Comparison of ENCODE assay signal across 31 cellular contexts in genomic region chr3:179297971-179298725, GRCh38. TPM values are rescaled to one million over a fixed set of nuclear protein-coding genes. Genes with fewer than 3 reads are reported as not detected.
A peak's percentile ranks its signal among the peaks of the same experiment; 100 is the strongest.
DNase-seq lines count a peak whose midpoint lies in the region; ATAC-seq and TF ChIP-seq lines count a peak whose summit lies in the region.
"Had no signal": no experiment of that assay in that cellular context is flagged by ENCODE, and none has a peak within 500 bp of the region (broad histone marks: within the 10 kb centered on the region; RNA-seq: fewer than 3 reads in every experiment).

No MANE protein-coding gene starts in this region.

- no peak overlapping the region for H3K4me3 Mint-ChIP-seq in activated naive CD8-positive, alpha-beta T cell treated with anti-CD3 and anti-CD28 coated beads, Interleukin-2, amount 50 U/mL, for 24 hours
- no peak overlapping the region for H3K4me3 Mint-ChIP-seq in activated naive CD8-positive, alpha-beta T cell treated with anti-CD3 and anti-CD28 coated beads for 36 hours
- no peak overlapping the region for H3K4me3 Mint-ChIP-seq in activated CD8-positive, alpha-beta T cell treated with anti-CD3 and anti-CD28 coated beads for 36 hours
- H3K4me3 Mint-ChIP-seq: activated CD4-positive, alpha-beta T cell treated with anti-CD3 and anti-CD28 coated beads, Interleukin-2, amount 10 ng/mL, durations not matched to agents 24 days and 14 days; activated T-cell treated with anti-CD3 and anti-CD28 coated beads, Interleukin-2, amount 50 U/mL, for 24 hours; CD4-positive, alpha-beta T cell; HFFc6; T-helper 2 cell treated with Interferon-gamma antibody and Interleukin-4, amounts not matched to agents 5 μg/mL and 100 μg/mL, for 36 hours had no signal

- TF ChIP-seq CTCF in cardiac fibroblast (IDR thresholded peaks at IDR 0.05; ENCODE audit: low read depth, low read length) (no peak), sigmoid colon (IDR thresholded peaks at IDR 0.05) (no peak)
- no peak for TF ChIP-seq CTCF in activated CD8-positive, alpha-beta T cell treated with anti-CD3 and anti-CD28 coated beads for 36 hours (IDR thresholded peaks at IDR 0.05)

- no peak overlapping the region for H3K23ac ChIP-seq in mesenchymal stem cell (ENCODE audit: low read length in 2 of 2)

- H3K36me3 Mint-ChIP-seq in activated naive CD8-positive, alpha-beta T cell treated with anti-CD3 and anti-CD28 coated beads, Interleukin-2, amount 50 U/mL, for 24 hours (ENCODE audit: low read depth) = no peaks in the 10 kb centered on the region
- H3K36me3 Mint-ChIP-seq in activated naive CD8-positive, alpha-beta T cell treated with anti-CD3 and anti-CD28 coated beads for 36 hours = no peaks in the 10 kb centered on the region
- H3K36me3 Mint-ChIP-seq in activated CD8-positive, alpha-beta T cell treated with anti-CD3 and anti-CD28 coated beads for 36 hours (ENCODE audit: low read depth) = no peaks in the 10 kb centered on the region

- intact Hi-C loops in activated CD8-positive, alpha-beta T cell treated with anti-CD3 and anti-CD28 coated beads for 36 hours (cut with micrococcal nuclease) = no loop called here
- intact Hi-C loops in sigmoid colon (cut with DNase I) = no loop called here

- H3K36me3 ChIP-seq in mesenchymal stem cell (ENCODE audit: control insufficient read depth in 1 of 2, insufficient read depth in 2 of 2, low read depth in 1 of 2, low read length in 2 of 2) (no peaks in the 10 kb centered on the region), sigmoid colon (no peaks in the 10 kb centered on the region)
- H3K36me3 ChIP-seq: breast epithelium, colonic mucosa, gastrocnemius medialis, neutrophil, stomach, thyroid gland, WERI-Rb-1 had no signal

- H4K91ac ChIP-seq in mesenchymal stem cell (ENCODE audit: low read length) = no peak overlapping the region

- no peak overlapping the region for H3K18ac ChIP-seq in mesenchymal stem cell (ENCODE audit: low read depth in 1 of 2, low read length in 2 of 2)

- H3K4ac ChIP-seq in mesenchymal stem cell (ENCODE audit: low read depth in 1 of 2, low read length in 2 of 2) = no peak overlapping the region

- TF ChIP-seq POLR2A in sigmoid colon (IDR thresholded peaks at IDR 0.05) = no peak

- no peaks in the 10 kb centered on the region for H3K9me3 Mint-ChIP-seq in activated naive CD8-positive, alpha-beta T cell treated with anti-CD3 and anti-CD28 coated beads, Interleukin-2, amount 50 U/mL, for 24 hours
- H3K9me3 Mint-ChIP-seq in activated naive CD8-positive, alpha-beta T cell treated with anti-CD3 and anti-CD28 coated beads for 36 hours = peaks cover 1% of the 10 kb centered on the region
- peaks cover 5% of the 10 kb centered on the region for H3K9me3 Mint-ChIP-seq in activated CD8-positive, alpha-beta T cell treated with anti-CD3 and anti-CD28 coated beads for 36 hours
- H3K9me3 Mint-ChIP-seq: activated CD4-positive, alpha-beta T cell treated with anti-CD3 and anti-CD28 coated beads, Interleukin-2, amount 10 ng/mL, durations not matched to agents 24 days and 14 days; activated T-cell treated with anti-CD3 and anti-CD28 coated beads, Interleukin-2, amount 50 U/mL, for 24 hours; CD4-positive, alpha-beta T cell; HFFc6 had no signal

- no peak overlapping the region for H2AK5ac ChIP-seq in mesenchymal stem cell (ENCODE audit: low read length, severe bottlenecking)

- no peak for DNase-seq in activated naive CD8-positive, alpha-beta T cell treated with anti-CD3 and anti-CD28 coated beads, Interleukin-2, amount 50 U/mL, for 24 hours
- no peak for DNase-seq in activated naive CD8-positive, alpha-beta T cell treated with anti-CD3 and anti-CD28 coated beads for 36 hours
- peak; percentile 40 for DNase-seq in cardiac fibroblast (ENCODE audit: low read depth in 2 of 2)
- peak; percentile 55 for DNase-seq in mesenchymal stem cell
- DNase-seq in activated CD8-positive, alpha-beta T cell treated with anti-CD3 and anti-CD28 coated beads for 36 hours = no peak
- DNase-seq in sigmoid colon = no peak
- DNase-seq: activated CD4-positive, alpha-beta T cell treated with anti-CD3 and anti-CD28 coated beads, Interleukin-2, amount 10 ng/mL, durations not matched to agents 24 days and 14 days; activated gamma-delta T cell; activated T-cell treated with anti-CD3 and anti-CD28 coated beads, Interleukin-2, amount 50 U/mL, for 24 hours; AML-193; CD4-positive, alpha-beta T cell; colonic mucosa; effector memory CD4-positive, alpha-beta T cell; gastrocnemius medialis; GOT3; HFFc6; left colon; NCI-H1105; NCI-H2029; NCI-H345; NCI-H774; stimulated activated CD4-positive, alpha-beta T cell treated with anti-CD3 and anti-CD28 coated beads, Interleukin-1b, Interleukin-23, amount 100 ng/mL, for 48 hours; stimulated activated CD8-positive, alpha-beta memory T cell treated with anti-CD3 and anti-CD28 coated beads, Interleukin-4, amount 100 ng/mL, for 48 hours; stomach; thyroid gland; WERI-Rb-1 had no signal

- no peak for TF ChIP-seq EP300 in sigmoid colon (IDR thresholded peaks at IDR 0.05)

- H2BK120ac ChIP-seq in mesenchymal stem cell (ENCODE audit: low read depth, low read length) = no peak overlapping the region

- no peak overlapping the region for H3K4me2 ChIP-seq in mesenchymal stem cell (ENCODE audit: low read length, poor library complexity, severe bottlenecking)

- H2BK5ac ChIP-seq in mesenchymal stem cell (ENCODE audit: low read depth, low read length, poor library complexity, severe bottlenecking) = no peak overlapping the region

- H2AFZ ChIP-seq in mesenchymal stem cell (ENCODE audit: low read depth, low read length) = no peak overlapping the region

- H3K27ac Mint-ChIP-seq in activated naive CD8-positive, alpha-beta T cell treated with anti-CD3 and anti-CD28 coated beads, Interleukin-2, amount 50 U/mL, for 24 hours = no peak overlapping the region
- H3K27ac Mint-ChIP-seq in activated naive CD8-positive, alpha-beta T cell treated with anti-CD3 and anti-CD28 coated beads for 36 hours = no peak overlapping the region
- H3K27ac Mint-ChIP-seq in activated CD8-positive, alpha-beta T cell treated with anti-CD3 and anti-CD28 coated beads for 36 hours = no peak overlapping the region
- H3K27ac Mint-ChIP-seq: activated CD4-positive, alpha-beta T cell treated with anti-CD3 and anti-CD28 coated beads, Interleukin-2, amount 10 ng/mL, durations not matched to agents 24 days and 14 days; activated T-cell treated with anti-CD3 and anti-CD28 coated beads, Interleukin-2, amount 50 U/mL, for 24 hours; CD4-positive, alpha-beta T cell; HFFc6; T-helper 2 cell treated with Interferon-gamma antibody and Interleukin-4, amounts not matched to agents 5 μg/mL and 100 μg/mL, for 36 hours had no signal

- no peaks in the 10 kb centered on the region for H3K4me1 ChIP-seq in mesenchymal stem cell (ENCODE audit: control insufficient read depth, insufficient read depth, low read depth, low read length)
- H3K4me1 ChIP-seq in sigmoid colon = no peaks in the 10 kb centered on the region
- H3K4me1 ChIP-seq: breast epithelium, colonic mucosa, gastrocnemius medialis, stomach, thyroid gland had no signal

- H3K4me3 ChIP-seq in cardiac fibroblast (replicated peaks in 1 of 2; ENCODE audit: low read depth in 2 of 2, low read length in 2 of 2) = no peak overlapping the region
- H3K4me3 ChIP-seq in mesenchymal stem cell (ENCODE audit: insufficient read depth in 1 of 2, low read depth in 1 of 2, low read length in 2 of 2) = no peak overlapping the region
- no peak overlapping the region for H3K4me3 ChIP-seq in sigmoid colon
- H3K4me3 ChIP-seq: breast epithelium, colonic mucosa, gastrocnemius medialis, stomach, thyroid gland had no signal

- POLR2A ChIA-PET in activated CD8-positive, alpha-beta T cell treated with anti-CD3 and anti-CD28 coated beads for 36 hours (lab: Charles Lee) = interaction anchor here (0.5 kb wide), 1 partner anchor 43 kb away, joined by 3 read pairs; no protein-coding TSS in a partner anchor

- no peak overlapping the region for H3K9ac ChIP-seq in mesenchymal stem cell (ENCODE audit: low read length)

- H3K27ac ChIP-seq in mesenchymal stem cell (ENCODE audit: low read length, poor library complexity, severe bottlenecking) = no peak overlapping the region
- no peak overlapping the region for H3K27ac ChIP-seq in sigmoid colon
- H3K27ac ChIP-seq: breast epithelium, colonic mucosa, gastrocnemius medialis, neutrophil, stomach, thyroid gland, WERI-Rb-1 had no signal

- peaks cover 3% of the 10 kb centered on the region for H3K27me3 Mint-ChIP-seq in activated naive CD8-positive, alpha-beta T cell treated with anti-CD3 and anti-CD28 coated beads, Interleukin-2, amount 50 U/mL, for 24 hours
- peaks cover 4% of the 10 kb centered on the region for H3K27me3 Mint-ChIP-seq in activated naive CD8-positive, alpha-beta T cell treated with anti-CD3 and anti-CD28 coated beads for 36 hours
- peaks cover 4% of the 10 kb centered on the region for H3K27me3 Mint-ChIP-seq in activated CD8-positive, alpha-beta T cell treated with anti-CD3 and anti-CD28 coated beads for 36 hours

- H3K14ac ChIP-seq in mesenchymal stem cell (ENCODE audit: low read length in 2 of 2) = no peak overlapping the region

- H3K9me3 ChIP-seq in mesenchymal stem cell (ENCODE audit: control insufficient read depth, low read length) = no peaks in the 10 kb centered on the region
- H3K9me3 ChIP-seq in sigmoid colon = no peaks in the 10 kb centered on the region
- H3K9me3 ChIP-seq: colonic mucosa, gastrocnemius medialis, neutrophil, thyroid gland had no signal

- H4K8ac ChIP-seq in mesenchymal stem cell (ENCODE audit: low read length) = peak overlapping the region; percentile 45

- H2BK12ac ChIP-seq in mesenchymal stem cell (ENCODE audit: low read length in 2 of 2) = no peak overlapping the region

- H2BK15ac ChIP-seq in mesenchymal stem cell (ENCODE audit: low read depth, poor library complexity, severe bottlenecking) = no peak overlapping the region

- CTCF ChIA-PET in activated CD8-positive, alpha-beta T cell treated with anti-CD3 and anti-CD28 coated beads for 36 hours (lab: Charles Lee) = no interaction called here

- no peaks in the 10 kb centered on the region for H3K79me1 ChIP-seq in mesenchymal stem cell (replicated peaks; ENCODE audit: low read length, poor library complexity, severe bottlenecking)

- 84% methylated on average over 4 of the region's 5 CpGs for WGBS in mesenchymal stem cell
- WGBS in sigmoid colon, 2 donors = 78 to 85% methylated on average over 5 of the region's 5 CpGs

- H3K27me3 ChIP-seq in mesenchymal stem cell (ENCODE audit: control insufficient read depth in 1 of 2, insufficient read depth in 1 of 2, low read length in 2 of 2) (peaks cover 0 to 17% of the 10 kb centered on the region in 2 experiments), sigmoid colon (no peaks in the 10 kb centered on the region)
- H3K27me3 ChIP-seq: breast epithelium, colonic mucosa, gastrocnemius medialis, neutrophil, stomach, thyroid gland had no signal

- no peaks in the 10 kb centered on the region for H3K4me1 Mint-ChIP-seq in activated naive CD8-positive, alpha-beta T cell treated with anti-CD3 and anti-CD28 coated beads, Interleukin-2, amount 50 U/mL, for 24 hours
- H3K4me1 Mint-ChIP-seq in activated naive CD8-positive, alpha-beta T cell treated with anti-CD3 and anti-CD28 coated beads for 36 hours = no peaks in the 10 kb centered on the region
- H3K4me1 Mint-ChIP-seq in activated CD8-positive, alpha-beta T cell treated with anti-CD3 and anti-CD28 coated beads for 36 hours (ENCODE audit: low read depth) = no peaks in the 10 kb centered on the region
- H3K4me1 Mint-ChIP-seq: activated CD4-positive, alpha-beta T cell treated with anti-CD3 and anti-CD28 coated beads, Interleukin-2, amount 10 ng/mL, durations not matched to agents 24 days and 14 days had no signal

- ATAC-seq in activated naive CD8-positive, alpha-beta T cell treated with anti-CD3 and anti-CD28 coated beads, Interleukin-2, amount 50 U/mL, for 24 hours = peak; percentile 10
- ATAC-seq in HG02973 (IDR thresholded peaks at IDR 0.05; ENCODE audit: unreplicated experiment) (no peak), GM18502 (IDR thresholded peaks at IDR 0.05; ENCODE audit: poor library complexity, unreplicated experiment) (no peak)
- no peak for ATAC-seq in activated CD8-positive, alpha-beta T cell treated with anti-CD3 and anti-CD28 coated beads for 36 hours
- ATAC-seq: gastrocnemius medialis, left colon had no signal

RNA-seq across cellular contexts. Expression of gene ZNF639, which starts 24.7 kb away (rescaled TPM):
- 10 to 100 TPM; 59.5 to 62.1 TPM for total RNA-seq in activated naive CD8-positive, alpha-beta T cell treated with anti-CD3 and anti-CD28 coated beads for 36 hours
- 28.1 TPM for polyA plus RNA-seq in mesenchymal stem cell (2013, experiment 1 of 2)
- 27.4 TPM for polyA plus RNA-seq in mesenchymal stem cell (2013, experiment 2 of 2)
- total RNA-seq in activated CD8-positive, alpha-beta T cell treated with anti-CD3 and anti-CD28 coated beads for 36 hours = 10 to 100 TPM; 35.1 to 35.4 TPM
- total RNA-seq in sigmoid colon = 10 to 100 TPM; 48.7 to 75.9 (median 65.8) TPM
- 10 to 100 TPM; 16.4 to 22.8 (median 18.5) TPM for polyA plus RNA-seq in sigmoid colon

RNA-seq across cellular contexts. Expression of gene KCNMB3, which starts 47.2 kb away (rescaled TPM):
- total RNA-seq in activated naive CD8-positive, alpha-beta T cell treated with anti-CD3 and anti-CD28 coated beads for 36 hours = under 1 TPM; 0.72 to 0.74 TPM
- 0.98 TPM for polyA plus RNA-seq in mesenchymal stem cell (2013, experiment 1 of 2)
- 0.77 TPM for polyA plus RNA-seq in mesenchymal stem cell (2013, experiment 2 of 2)
- under 1 TPM; 0.34 TPM for total RNA-seq in activated CD8-positive, alpha-beta T cell treated with anti-CD3 and anti-CD28 coated beads for 36 hours
- total RNA-seq in sigmoid colon = 1 to 10 TPM; 2.7 to 7.2 (median 4.8) TPM
- polyA plus RNA-seq in sigmoid colon = 1 to 10 TPM in 2 of 3 donors, under 1 TPM in 1; 0.60 to 1.5 (median 1.2) TPM

RNA-seq across cellular contexts. Expression of gene MFN1, which starts 49.4 kb away (rescaled TPM):
- total RNA-seq in activated naive CD8-positive, alpha-beta T cell treated with anti-CD3 and anti-CD28 coated beads for 36 hours = 10 to 100 TPM; 29.5 to 32.0 TPM
- 17.2 TPM for polyA plus RNA-seq in mesenchymal stem cell (2013, experiment 1 of 2)
- polyA plus RNA-seq in mesenchymal stem cell (2013, experiment 2 of 2) = 17.9 TPM
- 10 to 100 TPM; 31.9 to 34.8 TPM for total RNA-seq in activated CD8-positive, alpha-beta T cell treated with anti-CD3 and anti-CD28 coated beads for 36 hours
- total RNA-seq in sigmoid colon = 10 to 100 TPM; 27.6 to 42.1 (median 37.0) TPM
- polyA plus RNA-seq in sigmoid colon = 10 to 100 TPM in 1 of 3 donors, 1 to 10 TPM in 2; 8.6 to 15.4 (median 9.6) TPM

Comparison
In these comparisons a context has a peak if more than half of its experiments do, and no peak if none do; other contexts are left out.
1. DNase-seq: peak in cardiac fibroblast (2 of 2) and mesenchymal stem cell (single experiment); none in activated naive CD8-positive, alpha-beta T cell treated with anti-CD3 and anti-CD28 coated beads, Interleukin-2, amount 50 U/mL, for 24 hours (single experiment), activated naive CD8-positive, alpha-beta T cell treated with anti-CD3 and anti-CD28 coated beads for 36 hours (single experiment), activated CD8-positive, alpha-beta T cell treated with anti-CD3 and anti-CD28 coated beads for 36 hours (single experiment) and sigmoid colon (single experiment).